Comparison of ENCODE assay signal across 3 cellular contexts in genomic region chr2:62119313-62119969, GRCh38.
TF ChIP-seq lines count a peak whose summit lies in the region.

No MANE protein-coding gene starts in this region.

TF ChIP-seq in A549, 52 proteins besides CTCF, POLR2A, EP300 and RAD21 (continued from another document):
- no peak for TF ChIP-seq HEYL (CRISPR knock-in tag; IDR thresholded peaks at IDR 0.05)

TF ChIP-seq in IMR-90, 13 proteins besides CTCF, POLR2A, EP300 and RAD21 (continued from another document):
- no peak for TF ChIP-seq SMC3 (IDR thresholded peaks at IDR 0.05; ENCODE audit: low read depth, low read length)

TF ChIP-seq in GM12878, 131 proteins besides CTCF, POLR2A, EP300 and RAD21 (continued from another document):
- TF ChIP-seq IKZF2 (IDR thresholded peaks at IDR 0.05): peak; percentile 66 to 76
- peak; percentile 92 for TF ChIP-seq SPI1 (IDR thresholded peaks at IDR 0.05; ENCODE audit: borderline replicate concordance, insufficient read depth, low read depth, low read length)
- TF ChIP-seq RELB (IDR thresholded peaks at IDR 0.05; ENCODE audit: low read depth): 0 out of 2 replicates have a peak, but pooled peaks have one; percentile 22
- TF ChIP-seq GATAD2B (conservative IDR thresholded peaks at IDR 0.05; ENCODE audit: low read depth): no peak
- no peak for TF ChIP-seq PBX3 (IDR thresholded peaks at IDR 0.05; ENCODE audit: insufficient replicate concordance, low read depth, low read length)
